In genomic region chr19:42279902-42280760, GRCh38 we compare ENCODE assay signal across 1 cellular context.
TF ChIP-seq lines count a peak whose summit lies in the region.

No MANE protein-coding gene starts in this region.

TF ChIP-seq in HepG2, 621 proteins besides CTCF, POLR2A, EP300 and RAD21 (continued from another document and continues in another):
- TF ChIP-seq ARID4A (CRISPR knock-in tag; IDR thresholded peaks at IDR 0.05; ENCODE audit: borderline replicate concordance) = peak; percentile 76
- peak; percentile 64; the same call in 1 of the 2 replicates for TF ChIP-seq ZNF724P (CRISPR knock-in tag; IDR thresholded peaks at IDR 0.05; ENCODE audit: borderline replicate concordance)
- TF ChIP-seq ATF2 (CRISPR knock-in tag; IDR thresholded peaks at IDR 0.05) = peak; percentile 53; the same call in 1 of the 2 replicates
- TF ChIP-seq CAMTA2 (CRISPR knock-in tag; IDR thresholded peaks at IDR 0.05; ENCODE audit: borderline replicate concordance) = peak; percentile 91; the same call in 1 of the 2 replicates
- no peak for TF ChIP-seq JUNB (CRISPR knock-in tag; IDR thresholded peaks at IDR 0.05; ENCODE audit: borderline replicate concordance)
- TF ChIP-seq TARDBP (CRISPR knock-in tag; IDR thresholded peaks at IDR 0.05) = 0 out of 2 replicates have a peak, but pooled peaks have one; percentile 36
- no peak for TF ChIP-seq ZNF354B (CRISPR knock-in tag; IDR thresholded peaks at IDR 0.05)
- TF ChIP-seq MZF1 (CRISPR knock-in tag; IDR thresholded peaks at IDR 0.05; ENCODE audit: borderline replicate concordance) = no peak
- 0 out of 2 replicates have a peak, but pooled peaks have one; percentile 34 for TF ChIP-seq ZNF446 (CRISPR knock-in tag; IDR thresholded peaks at IDR 0.05)
- TF ChIP-seq LRRFIP1 (CRISPR knock-in tag; conservative IDR thresholded peaks at IDR 0.05) = no peak
- TF ChIP-seq HDAC1 (CRISPR knock-in tag; IDR thresholded peaks at IDR 0.05) = peak; percentile 69; the same call in 1 of the 2 replicates
- no peak for TF ChIP-seq IRF2 (CRISPR knock-in tag; IDR thresholded peaks at IDR 0.05)
- TF ChIP-seq SP5 (CRISPR knock-in tag; IDR thresholded peaks at IDR 0.05; ENCODE audit: borderline replicate concordance, low read depth) = peak; percentile 55
- TF ChIP-seq AHDC1 (CRISPR knock-in tag; IDR thresholded peaks at IDR 0.05; ENCODE audit: borderline replicate concordance) = 0 out of 2 replicates have a peak, but pooled peaks have one; percentile 18
- TF ChIP-seq NR2F1 (CRISPR knock-in tag; IDR thresholded peaks at IDR 0.05) = no peak
- TF ChIP-seq TRIM22 (IDR thresholded peaks at IDR 0.05) = no peak
- TF ChIP-seq ATF7 (IDR thresholded peaks at IDR 0.05) = no peak
- TF ChIP-seq ATF7 (CRISPR knock-in tag; IDR thresholded peaks at IDR 0.05) = no peak
- TF ChIP-seq AGO2 (optimal IDR thresholded peaks at IDR 0.05; ENCODE audit: low read depth, low read length) = peak; percentile 92
- TF ChIP-seq ZSCAN20 (CRISPR knock-in tag; IDR thresholded peaks at IDR 0.05; ENCODE audit: borderline replicate concordance) = peak; percentile 70; the same call in 1 of the 2 replicates
- TF ChIP-seq KLF11 (CRISPR knock-in tag; IDR thresholded peaks at IDR 0.05) = no peak
- TF ChIP-seq REST (IDR thresholded peaks at IDR 0.05; ENCODE audit: borderline replicate concordance in 1 of 2, low read depth in 1 of 2, low read length in 2 of 2) = 0 out of 4 replicates have a peak, but pooled peaks of 1 of the 2 experiments have one; percentile 10
- TF ChIP-seq ZNF33B (CRISPR knock-in tag; IDR thresholded peaks at IDR 0.05) = no peak
- peak; percentile 25; the same call in 1 of the 2 replicates for TF ChIP-seq ATF3 (CRISPR knock-in tag; IDR thresholded peaks at IDR 0.05)
- peak; percentile 81 for TF ChIP-seq HIVEP1 (CRISPR knock-in tag; IDR thresholded peaks at IDR 0.05)
- TF ChIP-seq CBFB (CRISPR knock-in tag; IDR thresholded peaks at IDR 0.05) = peak; percentile 48; the same call in 1 of the 2 replicates
- no peak for TF ChIP-seq ZNF138 (CRISPR knock-in tag; IDR thresholded peaks at IDR 0.05; ENCODE audit: low read depth)
- peak; percentile 27; the same call in 1 of the 2 replicates for TF ChIP-seq HINFP (CRISPR knock-in tag; IDR thresholded peaks at IDR 0.05; ENCODE audit: low read depth)
- TF ChIP-seq KAT8 (CRISPR knock-in tag; IDR thresholded peaks at IDR 0.05) = peak; percentile 38; the same call in 1 of the 2 replicates
- peak; percentile 72 for TF ChIP-seq KDM2A (CRISPR knock-in tag; IDR thresholded peaks at IDR 0.05; ENCODE audit: borderline replicate concordance, low read depth)
- TF ChIP-seq IKZF1 (IDR thresholded peaks at IDR 0.05) = no peak
- 0 out of 2 replicates have a peak, but pooled peaks have one; percentile 39 for TF ChIP-seq ETV6 (CRISPR knock-in tag; conservative IDR thresholded peaks at IDR 0.05)
- TF ChIP-seq PHB2 (IDR thresholded peaks at IDR 0.05; ENCODE audit: partially characterized antibody) = no peak
- TF ChIP-seq ZNF44 (CRISPR knock-in tag; IDR thresholded peaks at IDR 0.05) = 0 out of 2 replicates have a peak, but pooled peaks have one; percentile 25
- TF ChIP-seq ZNF75D (CRISPR knock-in tag; IDR thresholded peaks at IDR 0.05; ENCODE audit: borderline replicate concordance) = no peak
- TF ChIP-seq NCOA1 (CRISPR knock-in tag; IDR thresholded peaks at IDR 0.05) = no peak
- peak; percentile 58 for TF ChIP-seq HNRNPUL1 (IDR thresholded peaks at IDR 0.05; ENCODE audit: low read depth, low read length)
- TF ChIP-seq HOXA5 (CRISPR knock-in tag; IDR thresholded peaks at IDR 0.05) = 0 out of 2 replicates have a peak, but pooled peaks have one; percentile 59
- TF ChIP-seq ZNF501 (CRISPR knock-in tag; IDR thresholded peaks at IDR 0.05) = peak; percentile 40; the same call in 1 of the 2 replicates
- no peak for TF ChIP-seq HOXA7 (CRISPR knock-in tag; IDR thresholded peaks at IDR 0.05)
- TF ChIP-seq ZNF615 (CRISPR knock-in tag; IDR thresholded peaks at IDR 0.05; ENCODE audit: borderline replicate concordance) = no peak
